In genomic region chr16:74667215-74667765, GRCh38 we compare ENCODE assay signal across 8 cellular contexts. TPM values are rescaled to one million over a fixed set of nuclear protein-coding genes. Genes with fewer than 3 reads are reported as not detected.
DNase-seq lines count a peak whose midpoint lies in the region; ATAC-seq, FAIRE-seq and TF ChIP-seq lines count a peak whose summit lies in the region.

No MANE protein-coding gene starts in this region.

- no peak for TF ChIP-seq RAD21 in GM12878 (IDR thresholded peaks at IDR 0.05; ENCODE audit: insufficient read depth, low read depth, low read length)

- TF ChIP-seq CTCF in GM12878 (IDR thresholded peaks at IDR 0.05 in 2 of 3, conservative IDR thresholded peaks at IDR 0.05 in 1 of 3; ENCODE audit: control insufficient read depth in 2 of 3, extremely low read depth in 1 of 3, insufficient read depth in 1 of 3, low read depth in 3 of 3, low read length in 3 of 3) (no peak), smooth muscle cell (IDR thresholded peaks at IDR 0.05; ENCODE audit: borderline replicate concordance, insufficient read depth, poor library complexity, severe bottlenecking) (no peak)

- no peak for TF ChIP-seq EP300 in GM12878 (IDR thresholded peaks at IDR 0.05; ENCODE audit: borderline replicate concordance in 1 of 2, control insufficient read depth in 1 of 2, low read depth in 2 of 2, low read length in 2 of 2)

- RAD21 ChIA-PET in GM12878 (lab: Charles Lee; ENCODE audit: unreplicated experiment), result interaction anchor here (0.7 to 1.9 kb wide), 9 partner anchors 10 to 985 kb away, joined by 3 to 18 read pairs (median 4); partner anchors contain the start of genes MLKL and WDR59

- H3K4me1 ChIP-seq in GM12878 (ENCODE audit: control insufficient read depth, insufficient read depth, low read length), result peaks cover 5% of the 10 kb centered on the region
- peaks cover 6% of the 10 kb centered on the region for H3K4me1 ChIP-seq in smooth muscle cell (ENCODE audit: low read depth)

- no peaks in the 10 kb centered on the region for H3K27me3 Mint-ChIP-seq in activated CD4-positive, alpha-beta T cell treated with anti-CD3 and anti-CD28 coated beads, Interleukin-2, amount 10 ng/mL, durations not matched to agents 24 days and 14 days
- H3K27me3 Mint-ChIP-seq in immature natural killer cell (ENCODE audit: low read depth in 3 of 3), result peaks cover 5 to 13% (median 9%) of the 10 kb centered on the region in 3 donors

- peak overlapping the region; percentile 88 for H3K4me3 Mint-ChIP-seq in activated CD4-positive, alpha-beta T cell treated with anti-CD3 and anti-CD28 coated beads, Interleukin-2, amount 10 ng/mL, durations not matched to agents 24 days and 14 days
- peak overlapping the region; percentile 91 to 99 (median 92) for H3K4me3 Mint-ChIP-seq in immature natural killer cell

- WGBS in GM12878 (ENCODE audit: insufficient coverage, insufficient replicate concordance, low lambda C conversion rate, missing lambda C conversion rate), result 1% methylated on average over 24 of the region's 24 CpGs
- WGBS in smooth muscle cell (ENCODE audit: low lambda C conversion rate), result 1% methylated on average over 24 of the region's 24 CpGs

- POLR2A ChIA-PET in GM12878 (lab: Charles Lee), result interaction anchor here (0.6 to 3.4 kb wide), 9 partner anchors 7 to 956 kb away, joined by 3 to 28 read pairs (median 6); partner anchors contain the start of genes ADAT1, MLKL and WDR59

- peak; percentile 19 for ATAC-seq in GM12878
- no peak for ATAC-seq in HG03442 (IDR thresholded peaks at IDR 0.05; ENCODE audit: unreplicated experiment)

- H3F3A ChIP-seq in smooth muscle cell (ENCODE audit: low read depth), result peaks cover 4% of the 10 kb centered on the region

- intact Hi-C loops in activated CD4-positive, alpha-beta T cell treated with anti-CD3 and anti-CD28 coated beads, Interleukin-2, amount 10 ng/mL, durations not matched to agents 24 days and 14 days (cut with micrococcal nuclease), result loop anchor here (1.0 to 5.0 kb wide), 6 partner anchors 34 to 481 kb away; partner anchors contain the start of genes GLG1, PSMD7 and ZFP1
- intact Hi-C loops in GM12878 (cut with micrococcal nuclease; ENCODE audit: unreplicated experiment), result loop anchor here (2.0 kb wide), 1 partner anchor 32 kb away; no protein-coding TSS in a partner anchor

- H3K79me2 ChIP-seq in GM12878 (ENCODE audit: control insufficient read depth, insufficient read depth, low read length) (peaks cover 41% of the 10 kb centered on the region), smooth muscle cell (ENCODE audit: low read depth) (peaks cover 35% of the 10 kb centered on the region)

- peak overlapping the region; percentile 96 for H2AFZ ChIP-seq in GM12878 (ENCODE audit: control insufficient read depth, low read depth, low read length)
- H2AFZ ChIP-seq in smooth muscle cell (ENCODE audit: low read depth), result peak overlapping the region; percentile 97

- peaks cover 47% of the 10 kb centered on the region for H3K36me3 Mint-ChIP-seq in activated CD4-positive, alpha-beta T cell treated with anti-CD3 and anti-CD28 coated beads, Interleukin-2, amount 10 ng/mL, durations not matched to agents 24 days and 14 days (ENCODE audit: low read depth)
- H3K36me3 Mint-ChIP-seq in immature natural killer cell, result peaks cover 6 to 23% (median 13%) of the 10 kb centered on the region in 3 donors

- no peak for TF ChIP-seq POLR2A in GM12878 (IDR thresholded peaks at IDR 0.05; ENCODE audit: low read depth, low read length)

- peak overlapping the region; percentile 96 for H3K27ac Mint-ChIP-seq in activated CD4-positive, alpha-beta T cell treated with anti-CD3 and anti-CD28 coated beads, Interleukin-2, amount 10 ng/mL, durations not matched to agents 24 days and 14 days
- H3K27ac Mint-ChIP-seq in immature natural killer cell, result peak overlapping the region; percentile 76 to 97 (median 92)

- H3K9ac ChIP-seq in GM12878 (ENCODE audit: control insufficient read depth, insufficient read depth, low read length) (peak overlapping the region; percentile 87), smooth muscle cell (ENCODE audit: low read depth) (peak overlapping the region; percentile 58)

- in situ Hi-C loops in GM12878 (cut with MboI), result no loop called here

- peak overlapping the region; percentile 74 for H3K4me3 ChIP-seq in GM12878
- H3K4me3 ChIP-seq in smooth muscle cell, result peak overlapping the region; percentile 92

- H3K4me1 Mint-ChIP-seq in activated CD4-positive, alpha-beta T cell treated with anti-CD3 and anti-CD28 coated beads, Interleukin-2, amount 10 ng/mL, durations not matched to agents 24 days and 14 days, result peaks cover 36% of the 10 kb centered on the region
- peaks cover 32 to 42% of the 10 kb centered on the region in 2 donors for H3K4me1 Mint-ChIP-seq in immature natural killer cell

- peak overlapping the region; percentile 89 for H3K27ac ChIP-seq in GM12878 (ENCODE audit: control insufficient read depth, insufficient read depth)
- peak overlapping the region; percentile 56 for H3K27ac ChIP-seq in smooth muscle cell (ENCODE audit: low read depth)

- H3K9me3 Mint-ChIP-seq in activated CD4-positive, alpha-beta T cell treated with anti-CD3 and anti-CD28 coated beads, Interleukin-2, amount 10 ng/mL, durations not matched to agents 24 days and 14 days, result peaks cover 6% of the 10 kb centered on the region
- no peaks in the 10 kb centered on the region for H3K9me3 Mint-ChIP-seq in immature natural killer cell

- no peaks in the 10 kb centered on the region for H4K20me1 ChIP-seq in GM12878 (ENCODE audit: control insufficient read depth, insufficient read depth)
- H4K20me1 ChIP-seq in smooth muscle cell (ENCODE audit: low read depth), result peaks cover 11% of the 10 kb centered on the region

- H3K27me3 ChIP-seq in GM12878 (replicated peaks in 1 of 2; ENCODE audit: control insufficient read depth in 2 of 2, insufficient read depth in 2 of 2, low read length in 1 of 2) (no peaks in the 10 kb centered on the region), smooth muscle cell (ENCODE audit: low read depth) (no peaks in the 10 kb centered on the region)

- no peak for FAIRE-seq in GM12878 (lab: Jason Lieb, UNC)

- DNase-seq in activated CD4-positive, alpha-beta T cell treated with anti-CD3 and anti-CD28 coated beads, Interleukin-2, amount 10 ng/mL, durations not matched to agents 24 days and 14 days, result peak; percentile 83
- DNase-seq in activated CD4-positive, alpha-beta T cell treated with anti-CD3 and anti-CD28 coated beads for 4 hours, result no peak
- peak; percentile 47 for DNase-seq in RKO (ENCODE audit: low spot score)
- no peak for DNase-seq in GM12878 (ENCODE audit: low read depth, low spot score)
- peak; percentile 32 to 35 (median 34) for DNase-seq in immature natural killer cell
- peak; percentile 3 for DNase-seq in smooth muscle cell (lab: John Stamatoyannopoulos, UW; ENCODE audit: unreplicated experiment)
- DNase-seq in DMS153 (lab: John Stamatoyannopoulos, UW), result no peak

- CTCF ChIA-PET in GM12878 (lab: Yijun Ruan, JAX), result interaction anchor here (0.6 to 2.8 kb wide), 10 partner anchors 11 to 755 kb away, joined by 3 to 14 read pairs (median 4); partner anchors contain the start of gene MLKL

- H3K9me3 ChIP-seq in GM12878 (replicated peaks; ENCODE audit: control insufficient read depth, insufficient read depth, low read length) (no peaks in the 10 kb centered on the region), smooth muscle cell (replicated peaks; ENCODE audit: low read depth) (no peaks in the 10 kb centered on the region)

- H3K36me3 ChIP-seq in GM12878 (ENCODE audit: control insufficient read depth in 2 of 2, insufficient read depth in 2 of 2, low read length in 1 of 2) (peaks cover 0 to 21% of the 10 kb centered on the region in 2 experiments; a peak in 3 of 4 replicates), smooth muscle cell (ENCODE audit: low read depth) (no peaks in the 10 kb centered on the region)

- BruUV-seq in GM12878 (replicated peaks; lab: Mats Ljungman, UMichigan), result TSS peak; percentile 96

- H3K4me2 ChIP-seq in GM12878 (ENCODE audit: control insufficient read depth, insufficient read depth) (peak overlapping the region; percentile 93), smooth muscle cell (peak overlapping the region; percentile 98)

- SMC1A ChIA-PET in GM12878 (lab: Charles Lee; ENCODE audit: uncharacterized antibody, unreplicated experiment), result interaction anchor here (1.1 to 2.7 kb wide), 4 partner anchors 14 to 62 kb away, joined by 3 to 26 read pairs (median 5); partner anchors contain the start of gene MLKL

RNA-seq across cellular contexts. Expression of gene RFWD3, which starts 0.6 kb away (rescaled TPM):
- 109 and 117 TPM in 2 replicates for total RNA-seq in activated CD4-positive, alpha-beta T cell treated with anti-CD3 and anti-CD28 coated beads, Interleukin-2, amount 10 ng/mL, durations not matched to agents 24 days and 14 days
- 145 and 152 TPM in 2 replicates for total RNA-seq in GM12878 (2013; cell fraction: nucleolus; rRNA removed)
- 52.0 and 53.5 TPM in 2 replicates for total RNA-seq in GM12878 (2014; rRNA removed)
- 52.1 and 53.3 TPM in 2 replicates for total RNA-seq in GM12878 (2014; rRNA removed; fragmentation: Illumina TruSeq; extraction: Trizol)
- 73.5 and 78.5 TPM in 2 replicates for total RNA-seq in GM12878 (2021)
- 25.4 TPM for polyA plus RNA-seq in GM12878 (2011; ENCODE audit: low read depth)
- polyA plus RNA-seq in GM12878 (2011; rRNA removed), result 52.6 and 52.8 TPM in 2 replicates
- polyA plus RNA-seq in GM12878 (2011; cell fraction: cytosol; rRNA removed), result 40.8 and 44.8 TPM in 2 replicates
- polyA plus RNA-seq in GM12878 (2011; cell fraction: nucleus; rRNA removed), result 31.3 and 35.2 TPM in 2 replicates
- polyA plus RNA-seq in GM12878 (2012), result 20.8 and 24.8 TPM in 2 replicates
- polyA plus RNA-seq in GM12878 (2014; fragmentation: Illumina TruSeq; extraction: Trizol), result 54.7 and 56.5 TPM in 2 replicates
- 10 to 100 TPM; 10.7 to 16.3 TPM for polyA plus RNA-seq in GM12878 (2014; fragmentation: Nextera tagmentation; extraction: Ambion mirVana)
- polyA plus RNA-seq in GM12878 (2014; rRNA removed), result 45.8 and 50.4 TPM in 2 replicates
- polyA plus RNA-seq in GM12878 (2016; fragmentation: Nextera tagmentation; extraction: Ambion mirVana), result 10 to 100 TPM; 46.7 to 50.1 TPM
- 106 and 135 TPM in 2 replicates for polyA minus RNA-seq in GM12878 (2011; rRNA and poly(A)+ RNA removed)
- polyA minus RNA-seq in GM12878 (2011; cell fraction: cytosol; rRNA and poly(A)+ RNA removed), result 24.8 and 25.9 TPM in 2 replicates
- polyA minus RNA-seq in GM12878 (2011; cell fraction: nucleus; rRNA and poly(A)+ RNA removed), result 32.6 and 66.3 TPM in 2 replicates
- polyA plus RNA-seq in immature natural killer cell, result 10 to 100 TPM in 2 of 3 donors, 1 to 10 TPM in 1; 8.3 to 21.7 (median 14.5) TPM
- total RNA-seq in smooth muscle cell, result 12.8 and 13.9 TPM in 2 replicates
- 8.4 and 10.0 TPM in 2 replicates for polyA plus RNA-seq in smooth muscle cell

RNA-seq across cellular contexts. Expression of gene MLKL, which starts 33.4 kb away (rescaled TPM):
- total RNA-seq in activated CD4-positive, alpha-beta T cell treated with anti-CD3 and anti-CD28 coated beads, Interleukin-2, amount 10 ng/mL, durations not matched to agents 24 days and 14 days, result 21.9 and 23.3 TPM in 2 replicates
- total RNA-seq in GM12878 (2013; cell fraction: nucleolus; rRNA removed), result 32.5 and 34.3 TPM in 2 replicates
- total RNA-seq in GM12878 (2014; rRNA removed) (10.2 and 12.5 TPM in 2 replicates), GM12878 (2014; rRNA removed; fragmentation: Illumina TruSeq; extraction: Trizol) (11.6 and 12.2 TPM in 2 replicates), GM12878 (2021) (11.6 and 12.0 TPM in 2 replicates), smooth muscle cell (4.6 and 6.0 TPM in 2 replicates)
- polyA plus RNA-seq in GM12878 (2011; ENCODE audit: low read depth), result 6.5 TPM
- polyA plus RNA-seq in GM12878 (2011; rRNA removed) (14.5 and 15.0 TPM in 2 replicates), GM12878 (2014; fragmentation: Illumina TruSeq; extraction: Trizol) (13.3 and 16.1 TPM in 2 replicates), GM12878 (2014; fragmentation: Nextera tagmentation; extraction: Ambion mirVana) (1 to 10 TPM; 3.8 to 5.2 TPM), GM12878 (2014; rRNA removed) (11.5 and 12.0 TPM in 2 replicates), GM12878 (2016; fragmentation: Nextera tagmentation; extraction: Ambion mirVana) (10 to 100 TPM in 1 of 2 experiments, 1 to 10 TPM in 1; 9.9 to 10.9 TPM), immature natural killer cell (10 to 100 TPM in 2 of 3 donors, 1 to 10 TPM in 1; 8.3 to 13.8 (median 12.5) TPM), smooth muscle cell (4.3 and 10.2 TPM in 2 replicates)
- 8.6 TPM in 2 replicates for polyA plus RNA-seq in GM12878 (2011; cell fraction: cytosol; rRNA removed)
- polyA plus RNA-seq in GM12878 (2011; cell fraction: nucleus; rRNA removed), result 17.7 and 21.6 TPM in 2 replicates
- 7.3 and 8.7 TPM in 2 replicates for polyA plus RNA-seq in GM12878 (2012)
- 8.1 and 10.8 TPM in 2 replicates for polyA minus RNA-seq in GM12878 (2011; rRNA and poly(A)+ RNA removed)
- polyA minus RNA-seq in GM12878 (2011; cell fraction: cytosol; rRNA and poly(A)+ RNA removed), result 3.1 TPM in 2 replicates
- 7.5 and 8.9 TPM in 2 replicates for polyA minus RNA-seq in GM12878 (2011; cell fraction: nucleus; rRNA and poly(A)+ RNA removed)

Comparison
In these comparisons a context has a peak if more than half of its experiments do, and no peak if none do; other contexts are left out.
1. DNase-seq: peak in activated CD4-positive, alpha-beta T cell treated with anti-CD3 and anti-CD28 coated beads, Interleukin-2, amount 10 ng/mL, durations not matched to agents 24 days and 14 days (single experiment), RKO (single experiment), immature natural killer cell (3 of 3) and smooth muscle cell (single experiment); none in activated CD4-positive, alpha-beta T cell treated with anti-CD3 and anti-CD28 coated beads for 4 hours (0 of 2), GM12878 (single experiment) and DMS153 (single experiment).